ENCODE assay signal across 24 cellular contexts in genomic region chr3:182117131-182117530, GRCh38.
"Had no signal": no experiment of that assay in that cellular context is flagged by ENCODE, and none has a peak within 500 bp of the region (broad histone marks: within the 10 kb centered on the region; RNA-seq: fewer than 3 reads in every experiment).

No MANE protein-coding gene starts in this region.

- ATAC-seq: activated CD4-positive, CD25-positive, alpha-beta regulatory T cell treated with anti-CD3 and anti-CD28 coated beads, Interleukin-2, amount 50 U/mL, for 24 hours; activated CD8-positive, alpha-beta T cell treated with anti-CD3 and anti-CD28 coated beads, Interleukin-2, amount 10 ng/mL, durations not matched to agents 7 days and 5 days; activated naive CD4-positive, alpha-beta T cell treated with anti-CD3 and anti-CD28 coated beads, Interleukin-2, amount 50 U/mL, for 72 hours; activated naive CD8-positive, alpha-beta T cell treated with anti-CD3 and anti-CD28 coated beads, Interleukin-2, amount 50 U/mL, for 24 hours; Panc1 had no signal

- H3K4me1 ChIP-seq: ascending aorta, SJCRH30 had no signal

- H3K4me3 ChIP-seq: ascending aorta, MG63, SJCRH30 had no signal

- H3K27ac ChIP-seq: ascending aorta, brain microvascular endothelial cell, SJCRH30 had no signal

- H3K27me3 ChIP-seq: ascending aorta, brain microvascular endothelial cell, MG63, SJCRH30 had no signal

- DNase-seq: activated CD4-positive, alpha-beta T cell treated with anti-CD3 and anti-CD28 coated beads for 4 hours; activated CD4-positive, alpha-beta T cell treated with anti-CD3 and anti-CD28 coated beads, Interleukin-2, amount 50 U/mL, for 4 hours; activated CD8-positive, alpha-beta T cell treated with anti-CD3 and anti-CD28 coated beads, Interleukin-2, amount 10 ng/mL, durations not matched to agents 7 days and 5 days; activated effector memory CD4-positive, alpha-beta T cell treated with Interleukin-2 at 50 U/mL for 16 hours; activated naive CD4-positive, alpha-beta T cell treated with Interleukin-2 at 50 U/mL for 16 hours; activated naive CD8-positive, alpha-beta T cell treated with anti-CD3 and anti-CD28 coated beads, Interleukin-2, amount 50 U/mL, for 24 hours; activated T-cell treated with anti-CD3 and anti-CD28 coated beads, Interleukin-2, amount 50 U/mL, for 24 hours; amniotic stem cell; brain microvascular endothelial cell; MG63; MV-4-11; NCI-H1092 treated with DMSO at 0.1 percent for 48 hours; NCI-H1436 treated with DMSO at 0.1 percent for 48 hours; NCI-H187; NCI-H510A treated with DMSO at 0.1 percent for 48 hours; NK-92 treated with Interleukin-12 subunit alpha and Interleukin-12 subunit beta, amount 100 ng/mL, for 24 hours; OCI-M1; Right ventricle myocardium superior; RPMI8226; SJCRH30 had no signal

- H3K36me3 ChIP-seq: ascending aorta, brain microvascular endothelial cell, MG63, SJCRH30 had no signal

- H3K9me3 ChIP-seq: ascending aorta, MG63, SJCRH30 had no signal
